23 cellular contexts compared by ENCODE assay signal in genomic region chr22:18029686-18030267, GRCh38.
"Had no signal": no experiment of that assay in that cellular context is flagged by ENCODE, and none has a peak within 500 bp of the region (broad histone marks: within the 10 kb centered on the region; RNA-seq: fewer than 3 reads in every experiment).

No MANE protein-coding gene starts in this region.

- H3K36me3 Mint-ChIP-seq: activated CD4-positive, alpha-beta memory T cell treated with anti-CD3 and anti-CD28 coated beads for 36 hours; activated CD8-positive, alpha-beta memory T cell treated with anti-CD3 and anti-CD28 coated beads, Interleukin-2, amount 10 ng/mL, durations not matched to agents 7 days and 5 days; naive thymus-derived CD4-positive, alpha-beta T cell had no signal

- H3K27ac ChIP-seq: body of pancreas, thyroid gland, upper lobe of right lung had no signal

- H3K9me3 ChIP-seq: body of pancreas, heart right ventricle, thyroid gland, upper lobe of right lung had no signal

- H3K4me3 Mint-ChIP-seq: activated CD4-positive, alpha-beta memory T cell treated with anti-CD3 and anti-CD28 coated beads for 36 hours; activated CD8-positive, alpha-beta memory T cell treated with anti-CD3 and anti-CD28 coated beads, Interleukin-2, amount 10 ng/mL, durations not matched to agents 7 days and 5 days; activated naive CD8-positive, alpha-beta T cell treated with anti-CD3 and anti-CD28 coated beads, Interleukin-2, amount 50 U/mL, for 24 hours; naive thymus-derived CD4-positive, alpha-beta T cell; neural crest cell; stimulated activated naive CD8-positive, alpha-beta T cell treated with anti-CD3 and anti-CD28 coated beads, Interleukin-15, Interleukin-2, amounts not matched to agents 100 ng/mL and 50 ng/mL, for 24 hours; T-helper 17 cell had no signal

- H3K36me3 ChIP-seq: heart right ventricle, thyroid gland, upper lobe of right lung had no signal

- ATAC-seq: activated CD8-positive, alpha-beta memory T cell treated with anti-CD3 and anti-CD28 coated beads, Interleukin-2, amount 10 ng/mL, durations not matched to agents 7 days and 5 days; activated naive CD8-positive, alpha-beta T cell treated with anti-CD3 and anti-CD28 coated beads, Interleukin-2, amount 50 U/mL, for 24 hours; body of pancreas; left lobe of liver; naive thymus-derived CD4-positive, alpha-beta T cell; T-helper 17 cell; upper lobe of right lung had no signal

- H3K4me3 ChIP-seq: body of pancreas, heart right ventricle, lung, thyroid gland, upper lobe of right lung had no signal

- H3K27ac Mint-ChIP-seq: activated CD4-positive, alpha-beta memory T cell treated with anti-CD3 and anti-CD28 coated beads for 36 hours; activated CD8-positive, alpha-beta memory T cell treated with anti-CD3 and anti-CD28 coated beads, Interleukin-2, amount 10 ng/mL, durations not matched to agents 7 days and 5 days; activated naive CD8-positive, alpha-beta T cell treated with anti-CD3 and anti-CD28 coated beads, Interleukin-2, amount 50 U/mL, for 24 hours; naive thymus-derived CD4-positive, alpha-beta T cell; stimulated activated naive CD8-positive, alpha-beta T cell treated with anti-CD3 and anti-CD28 coated beads, Interleukin-15, Interleukin-2, amounts not matched to agents 100 ng/mL and 50 ng/mL, for 24 hours; T-helper 17 cell had no signal

- H3K27me3 ChIP-seq: body of pancreas, thyroid gland had no signal

- H3K9me3 Mint-ChIP-seq: activated CD4-positive, alpha-beta memory T cell treated with anti-CD3 and anti-CD28 coated beads for 36 hours; activated naive CD8-positive, alpha-beta T cell treated with anti-CD3 and anti-CD28 coated beads, Interleukin-2, amount 50 U/mL, for 24 hours; naive thymus-derived CD4-positive, alpha-beta T cell; neural crest cell; stimulated activated naive CD8-positive, alpha-beta T cell treated with anti-CD3 and anti-CD28 coated beads, Interleukin-15, Interleukin-2, amounts not matched to agents 100 ng/mL and 50 ng/mL, for 24 hours had no signal

- DNase-seq: activated CD4-positive, alpha-beta memory T cell treated with anti-CD3 and anti-CD28 coated beads for 36 hours; activated CD4-positive, alpha-beta T cell treated with anti-CD3 and anti-CD28 coated beads for 48 hours; activated CD4-positive, CD25-positive, alpha-beta regulatory T cell; activated CD8-positive, alpha-beta memory T cell treated with anti-CD3 and anti-CD28 coated beads, Interleukin-2, amount 10 ng/mL, durations not matched to agents 7 days and 5 days; activated effector memory CD4-positive, alpha-beta T cell treated with anti-CD3 and anti-CD28 coated beads, Interleukin-2, amount 50 U/mL, for 16 hours; activated naive CD4-positive, alpha-beta T cell treated with anti-CD3 and anti-CD28 coated beads, Interleukin-2, amount 50 U/mL, for 16 hours; activated naive CD8-positive, alpha-beta T cell treated with anti-CD3 and anti-CD28 coated beads, Interleukin-2, amount 50 U/mL, for 24 hours; activated T-cell treated with anti-CD3 and anti-CD28 coated beads for 4 hours; anterior cingulate cortex; body of pancreas; heart right ventricle; naive thymus-derived CD4-positive, alpha-beta T cell; occipital lobe; stimulated activated CD4-positive, alpha-beta T cell treated with anti-CD3 and anti-CD28 coated beads, Interleukin-12 subunit alpha, Interleukin-12 subunit beta, amount 100 ng/mL, for 4 hours; stimulated activated CD4-positive, alpha-beta T cell treated with anti-CD3 and anti-CD28 coated beads, Interleukin-4, amount 100 ng/mL, for 4 hours; substantia nigra; T-helper 17 cell; thyroid gland; upper lobe of right lung had no signal
